8 cellular contexts compared by ENCODE assay signal in the genomic region with DNA sequence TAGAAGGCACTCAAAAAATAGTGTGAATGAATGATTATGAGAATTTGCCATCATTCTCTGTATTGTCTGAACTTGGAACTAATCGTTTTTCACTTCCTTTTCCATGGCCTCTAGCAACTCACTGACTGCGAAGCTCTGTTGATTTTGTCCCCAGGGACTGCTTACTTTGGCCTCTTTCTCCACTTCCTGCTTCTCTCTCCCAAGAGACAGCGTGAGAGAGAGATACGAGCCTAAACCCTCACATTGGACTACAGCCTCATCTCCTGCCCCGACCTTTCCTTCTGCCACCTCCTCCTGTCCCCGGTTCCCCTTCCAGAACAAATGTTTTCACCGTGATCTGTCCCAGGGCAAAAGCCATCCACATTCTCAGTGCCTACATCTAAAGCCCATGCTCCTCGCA.
DNase-seq lines count a peak whose midpoint lies in the region; ATAC-seq, FAIRE-seq and TF ChIP-seq lines count a peak whose summit lies in the region.

No MANE protein-coding gene starts in this region.

- H3K27ac Mint-ChIP-seq in naive B cell: peak overlapping the region in 2 of 6 donors; percentile 40 to 68

- no peaks in the 10 kb centered on the region for H4K20me1 ChIP-seq in OCI-LY7 (ENCODE audit: insufficient read depth, low read length)

- no peaks in the 10 kb centered on the region for H3K9me2 ChIP-seq in OCI-LY7 (ENCODE audit: insufficient read depth, low read length)

- H3K36me3 Mint-ChIP-seq in naive B cell: peaks cover 0 to 7% of the 10 kb centered on the region in 2 donors

- H3K27me3 Mint-ChIP-seq in naive B cell: peaks cover 32 to 50% (median 39%) of the 10 kb centered on the region in 3 donors

- H3K27me3 ChIP-seq in MG63: no peaks in the 10 kb centered on the region

- peaks cover 14 to 29% (median 21%) of the 10 kb centered on the region in 3 donors for H3K4me1 Mint-ChIP-seq in naive B cell

- peak overlapping the region in 3 of 8 donors; percentile 14 to 37 (median 37) for H3K4me3 Mint-ChIP-seq in naive B cell

- BruUV-seq in OCI-LY7 (replicated peaks; lab: Mats Ljungman, UMichigan): no TSS peak

- DNase-seq in OCI-LY7 (ENCODE audit: low spot score): peak; percentile 74
- DNase-seq in naive B cell: peak; percentile 13
- DNase-seq in MG63: no peak
- DNase-seq in stimulated activated CD4-positive, alpha-beta T cell treated with anti-CD3 and anti-CD28 coated beads, Interleukin-2, amount 100 ng/mL, for 24 hours: no peak
- no peak for DNase-seq in activated T-cell treated with anti-CD3 and anti-CD28 coated beads, Interleukin-2, amount 50 U/mL, for 48 hours
- DNase-seq in kidney: no peak

- H3K9me3 ChIP-seq in OCI-LY7 (ENCODE audit: low read length): no peaks in the 10 kb centered on the region
- H3K9me3 ChIP-seq in MG63: no peaks in the 10 kb centered on the region
- no peaks in the 10 kb centered on the region for H3K9me3 ChIP-seq in kidney (ENCODE audit: control insufficient read depth in 1 of 2, low read length in 2 of 2)

- POLR2A ChIA-PET in OCI-LY7 (lab: Charles Lee): no interaction called here

- intact Hi-C loops in OCI-LY7 (cut with micrococcal nuclease; ENCODE audit: unreplicated experiment) (no loop called here), kidney (cut with DNase I) (no loop called here)

- H3K9me3 Mint-ChIP-seq in naive B cell: peaks cover 0 to 9% (median 0%) of the 10 kb centered on the region in 7 donors

- CTCF ChIA-PET in OCI-LY7 (lab: Charles Lee; ENCODE audit: unreplicated experiment): interaction anchor here (0.6 kb wide), 1 partner anchor 38 kb away, joined by 3 read pairs; no protein-coding TSS in a partner anchor

- no peak overlapping the region for H3K9ac ChIP-seq in kidney (ENCODE audit: low read length in 2 of 2)

- no peak overlapping the region for H3K27ac ChIP-seq in OCI-LY7 (ENCODE audit: low read depth, low read length, poor library complexity, severe bottlenecking)
- H3K27ac ChIP-seq in kidney (ENCODE audit: low read depth in 2 of 2, low read length in 2 of 2): peak overlapping the region in 1 of 2 donors; percentile 5

- ATAC-seq in GM18519 (IDR thresholded peaks at IDR 0.05; ENCODE audit: low FRiP score, unreplicated experiment): peak; percentile 91
- ATAC-seq in HG02610 (IDR thresholded peaks at IDR 0.05; ENCODE audit: unreplicated experiment): peak; percentile 94
- peak; percentile 52 to 58 for ATAC-seq in naive B cell (ENCODE audit: low read depth in 2 of 2)

- H3K4me1 ChIP-seq in OCI-LY7 (ENCODE audit: insufficient read depth, low read length, poor library complexity, severe bottlenecking): peaks cover 16% of the 10 kb centered on the region
- no peaks in the 10 kb centered on the region for H3K4me1 ChIP-seq in kidney (ENCODE audit: control insufficient read depth in 1 of 2, insufficient read depth in 1 of 2, low read depth in 1 of 2, low read length in 2 of 2)

- H3K4me3 ChIP-seq in OCI-LY7 (ENCODE audit: low read depth, low read length, poor library complexity, severe bottlenecking): no peak overlapping the region
- no peak overlapping the region for H3K4me3 ChIP-seq in MG63
- H3K4me3 ChIP-seq in kidney (ENCODE audit: low read length in 2 of 2): no peak overlapping the region

- no peak for FAIRE-seq in kidney (lab: Jason Lieb, UNC)

- no peak overlapping the region for H2AFZ ChIP-seq in OCI-LY7 (ENCODE audit: low read length)

- H3K36me3 ChIP-seq in OCI-LY7 (ENCODE audit: insufficient read depth, low read length) (no peaks in the 10 kb centered on the region), MG63 (no peaks in the 10 kb centered on the region), kidney (ENCODE audit: control insufficient read depth in 1 of 2, insufficient read depth in 2 of 2, low read length in 2 of 2) (no peaks in the 10 kb centered on the region)

- peak overlapping the region; percentile 55 for H3K4me2 ChIP-seq in OCI-LY7 (ENCODE audit: low read length)

- H3K79me2 ChIP-seq in OCI-LY7 (ENCODE audit: insufficient read depth, low read depth, low read length): no peaks in the 10 kb centered on the region

- TF ChIP-seq CTCF in OCI-LY7 (conservative IDR thresholded peaks at IDR 0.05; ENCODE audit: low read length): no peak
- TF ChIP-seq CTCF in kidney (IDR thresholded peaks at IDR 0.05; ENCODE audit: borderline replicate concordance, extremely low read depth, insufficient read depth): no peak

Comparison
In these comparisons a context has a peak if more than half of its experiments do, and no peak if none do; other contexts are left out.
1. DNase-seq: peak in OCI-LY7 (single experiment) and naive B cell (single experiment); none in MG63 (single experiment), stimulated activated CD4-positive, alpha-beta T cell treated with anti-CD3 and anti-CD28 coated beads, Interleukin-2, amount 100 ng/mL, for 24 hours (0 of 2), activated T-cell treated with anti-CD3 and anti-CD28 coated beads, Interleukin-2, amount 50 U/mL, for 48 hours (0 of 2) and kidney (single experiment).
2. Peak in every context shown above with its lines, with median percentiles within 50 percentile points of each other: ATAC-seq.